Comparison of ENCODE assay signal across 29 cellular contexts in genomic region chr1:163781146-163781545, GRCh38.
"Had no signal": no experiment of that assay in that cellular context is flagged by ENCODE, and none has a peak within 500 bp of the region (broad histone marks: within the 10 kb centered on the region; RNA-seq: fewer than 3 reads in every experiment).

No MANE protein-coding gene starts in this region.

- H3K36me3 Mint-ChIP-seq: natural killer cell; neural progenitor cell; stimulated activated effector memory CD8-positive, alpha-beta T cell treated with anti-CD3 and anti-CD28 coated beads, Interleukin-12 subunit alpha, Interleukin-12 subunit beta, amount 100 ng/mL, for 72 hours; stimulated activated naive B cell treated with anti-CD40 and anti-IgM and Interleukin-4, amounts not matched to agents 10 μg/mL and 1 μg/mL and 100 μg/mL, for 72 hours had no signal

- H3K4me2 ChIP-seq: neural progenitor cell, smooth muscle cell had no signal

- H3K9me3 ChIP-seq: ovary, thyroid gland, vagina had no signal

- H2AFZ ChIP-seq: neural progenitor cell, parathyroid adenoma had no signal

- FAIRE-seq: urothelium cell line had no signal

- ATAC-seq: natural killer cell; psoas muscle; right cardiac atrium; sciatic nerve; stimulated activated effector memory CD8-positive, alpha-beta T cell treated with anti-CD3 and anti-CD28 coated beads, Interleukin-12 subunit alpha, Interleukin-12 subunit beta, amount 100 ng/mL, for 72 hours; stimulated activated naive B cell treated with anti-CD40 and anti-IgM and Interleukin-4, amounts not matched to agents 10 μg/mL and 1 μg/mL and 100 μg/mL, for 72 hours had no signal

- H3K4me3 ChIP-seq: neural progenitor cell, ovary, psoas muscle, skin epidermis, smooth muscle cell, spleen, stomach, thoracic aorta, thyroid gland, tibial nerve, upper lobe of left lung, vagina had no signal

- H3K27me3 Mint-ChIP-seq: progenitor cell of endocrine pancreas; stimulated activated naive B cell treated with anti-CD40 and anti-IgM and Interleukin-4, amounts not matched to agents 10 μg/mL and 1 μg/mL and 100 μg/mL, for 72 hours; stimulated activated naive CD8-positive, alpha-beta T cell treated with anti-CD3 and anti-CD28 coated beads, Interleukin-15, Interleukin-2, amounts not matched to agents 100 ng/mL and 50 ng/mL, for 24 hours had no signal

- H3K27me3 ChIP-seq: neural progenitor cell, ovary, spleen, stomach, thyroid gland, tibial nerve, upper lobe of left lung, vagina had no signal

- H3K36me3 ChIP-seq: neural progenitor cell, ovary, spleen, stomach, thoracic aorta, thyroid gland, tibial nerve, upper lobe of left lung, vagina had no signal

- H3K27ac ChIP-seq: neural progenitor cell, ovary, parathyroid adenoma, psoas muscle, skin epidermis, spleen, stomach, thoracic aorta, thyroid gland, tibial nerve, upper lobe of left lung, vagina had no signal

- H3K4me3 Mint-ChIP-seq: natural killer cell; nephron; neural progenitor cell; stimulated activated effector memory CD8-positive, alpha-beta T cell treated with anti-CD3 and anti-CD28 coated beads, Interleukin-12 subunit alpha, Interleukin-12 subunit beta, amount 100 ng/mL, for 72 hours; stimulated activated naive B cell treated with anti-CD40 and anti-IgM and Interleukin-4, amounts not matched to agents 10 μg/mL and 1 μg/mL and 100 μg/mL, for 72 hours; stimulated activated naive CD8-positive, alpha-beta T cell treated with anti-CD3 and anti-CD28 coated beads, Interleukin-15, Interleukin-2, amounts not matched to agents 100 ng/mL and 50 ng/mL, for 24 hours had no signal

- DNase-seq: natural killer cell; occipital lobe; ovary; posterior cingulate gyrus; psoas muscle; right cardiac atrium; spleen; stimulated activated CD4-positive, alpha-beta T cell treated with anti-CD3 and anti-CD28 coated beads, Interleukin-12 subunit alpha, Interleukin-12 subunit beta, amount 100 ng/mL, for 4 hours; stimulated activated CD4-positive, alpha-beta T cell treated with anti-CD3 and anti-CD28 coated beads, Interleukin-1b, Interleukin-23, amount 100 ng/mL, for 48 hours; stimulated activated CD4-positive, alpha-beta T cell treated with anti-CD3 and anti-CD28 coated beads, Interleukin-4, amount 100 ng/mL, for 1 hour; stimulated activated naive B cell treated with anti-CD40 and anti-IgM and Interleukin-4, amounts not matched to agents 10 μg/mL and 1 μg/mL and 100 μg/mL, for 72 hours; stimulated activated naive CD4-positive, alpha-beta T cell treated with Interleukin-2 at 50 U/mL for 16 hours; stomach; thyroid gland; trophoblast cell; upper lobe of left lung had no signal

- H3K4me1 Mint-ChIP-seq: natural killer cell; nephron; neural progenitor cell; stimulated activated effector memory CD8-positive, alpha-beta T cell treated with anti-CD3 and anti-CD28 coated beads, Interleukin-12 subunit alpha, Interleukin-12 subunit beta, amount 100 ng/mL, for 72 hours; stimulated activated naive B cell treated with anti-CD40 and anti-IgM and Interleukin-4, amounts not matched to agents 10 μg/mL and 1 μg/mL and 100 μg/mL, for 72 hours had no signal

- H3K9ac ChIP-seq: neural progenitor cell, parathyroid adenoma had no signal

- H3K9me3 Mint-ChIP-seq: stimulated activated naive CD8-positive, alpha-beta T cell treated with anti-CD3 and anti-CD28 coated beads, Interleukin-15, Interleukin-2, amounts not matched to agents 100 ng/mL and 50 ng/mL, for 24 hours had no signal

- H3K27ac Mint-ChIP-seq: natural killer cell; nephron; neural progenitor cell; progenitor cell of endocrine pancreas; stimulated activated effector memory CD8-positive, alpha-beta T cell treated with anti-CD3 and anti-CD28 coated beads, Interleukin-12 subunit alpha, Interleukin-12 subunit beta, amount 100 ng/mL, for 72 hours; stimulated activated naive CD8-positive, alpha-beta T cell treated with anti-CD3 and anti-CD28 coated beads, Interleukin-15, Interleukin-2, amounts not matched to agents 100 ng/mL and 50 ng/mL, for 24 hours had no signal

- H3K4me1 ChIP-seq: neural progenitor cell, parathyroid adenoma, psoas muscle, spleen, stomach, thyroid gland, tibial nerve, upper lobe of left lung, vagina had no signal

- H3K79me2 ChIP-seq: parathyroid adenoma had no signal
